In the genomic region with DNA sequence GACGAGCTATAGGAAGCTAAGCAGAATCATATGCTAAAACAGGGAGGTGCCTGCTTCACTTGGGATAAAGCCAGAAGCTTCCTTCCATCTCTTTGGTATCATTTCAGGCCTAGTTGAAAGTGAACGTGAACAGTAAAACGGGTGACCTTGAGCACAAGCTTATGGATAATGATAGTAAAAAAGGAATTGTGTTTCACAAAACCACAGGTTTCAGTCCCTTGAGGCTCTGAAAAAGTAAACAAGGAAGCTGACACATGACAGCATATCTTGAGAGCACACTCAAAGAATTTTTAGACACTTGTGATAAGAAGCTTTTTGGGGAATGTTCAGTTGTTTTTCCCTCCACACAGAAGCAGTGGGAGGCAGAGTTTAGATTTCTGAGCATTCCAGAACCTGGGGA, we compare ENCODE assay signal across 1 cellular context.
TF ChIP-seq lines count a peak whose summit lies in the region.

No MANE protein-coding gene starts in this region.

TF ChIP-seq in K562, 482 proteins besides CTCF, POLR2A, EP300 and RAD21 (continued from another document and continues in another):
- TF ChIP-seq, protein P1, sequence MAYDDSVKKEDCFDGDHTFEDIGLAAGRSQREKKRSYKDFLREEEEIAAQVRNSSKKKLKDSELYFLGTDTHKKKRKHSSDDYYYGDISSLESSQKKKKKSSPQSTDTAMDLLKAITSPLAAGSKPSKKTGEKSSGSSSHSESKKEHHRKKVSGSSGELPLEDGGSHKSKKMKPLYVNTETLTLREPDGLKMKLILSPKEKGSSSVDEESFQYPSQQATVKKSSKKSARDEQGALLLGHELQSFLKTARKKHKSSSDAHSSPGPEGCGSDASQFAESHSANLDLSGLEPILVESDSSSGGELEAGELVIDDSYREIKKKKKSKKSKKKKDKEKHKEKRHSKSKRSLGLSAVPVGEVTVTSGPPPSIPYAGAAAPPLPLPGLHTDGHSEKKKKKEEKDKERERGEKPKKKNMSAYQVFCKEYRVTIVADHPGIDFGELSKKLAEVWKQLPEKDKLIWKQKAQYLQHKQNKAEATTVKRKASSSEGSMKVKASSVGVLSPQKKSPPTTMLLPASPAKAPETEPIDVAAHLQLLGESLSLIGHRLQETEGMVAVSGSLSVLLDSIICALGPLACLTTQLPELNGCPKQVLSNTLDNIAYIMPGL (CRISPR knock-in tag; IDR thresholded peaks at IDR 0.05), result no peak
- TF ChIP-seq ZNF584 (CRISPR knock-in tag; IDR thresholded peaks at IDR 0.05; ENCODE audit: low read depth) (no peak), MAFF (IDR thresholded peaks at IDR 0.05; ENCODE audit: low read length) (no peak), ZNF717 (CRISPR knock-in tag; IDR thresholded peaks at IDR 0.05) (no peak), EGR1 (conservative IDR thresholded peaks at IDR 0.05) (no peak), SMARCA5 (IDR thresholded peaks at IDR 0.05) (no peak), ZNF707 (CRISPR knock-in tag; conservative IDR thresholded peaks at IDR 0.05) (no peak), TEAD1 (CRISPR knock-in tag; IDR thresholded peaks at IDR 0.05) (no peak), FOSL1 (tag; conservative IDR thresholded peaks at IDR 0.05) (peak; percentile 55), RB1 (IDR thresholded peaks at IDR 0.05; ENCODE audit: low read depth) (no peak), HMG20A (CRISPR knock-in tag; conservative IDR thresholded peaks at IDR 0.05) (no peak), ZNF444 (CRISPR knock-in tag; IDR thresholded peaks at IDR 0.05) (no peak), SNIP1 (IDR thresholded peaks at IDR 0.05; ENCODE audit: low read depth) (no peak), JUND (IDR thresholded peaks at IDR 0.05; ENCODE audit: borderline replicate concordance, low read depth, low read length) (peak; percentile 54; the same call in 1 of the 2 replicates), JUND (tag; IDR thresholded peaks at IDR 0.05; ENCODE audit: borderline replicate concordance, low read depth, low read length) (peak; percentile 33; the same call in 1 of the 3 replicates), RFX5 (IDR thresholded peaks at IDR 0.05; ENCODE audit: low read depth, low read length) (no peak), RBBP5 (IDR thresholded peaks at IDR 0.05; ENCODE audit: borderline replicate concordance, insufficient read depth, low read length, poor library complexity, severe bottlenecking) (no peak), TAF1 (IDR thresholded peaks at IDR 0.05; ENCODE audit: control insufficient read depth, extremely low read depth, insufficient read depth, low read length, severe bottlenecking) (no peak), TAF9B (IDR thresholded peaks at IDR 0.05; ENCODE audit: partially characterized antibody) (no peak), TEAD2 (tag; IDR thresholded peaks at IDR 0.05) (no peak), ZNF766 (CRISPR knock-in tag; conservative IDR thresholded peaks at IDR 0.05) (no peak), HNRNPL (IDR thresholded peaks at IDR 0.05; ENCODE audit: low read depth, low read length) (no peak), LARP7 (IDR thresholded peaks at IDR 0.05) (no peak), TGIF2 (CRISPR knock-in tag; IDR thresholded peaks at IDR 0.05) (no peak), ZSCAN32 (CRISPR knock-in tag; IDR thresholded peaks at IDR 0.05) (no peak), STAG1 (CRISPR knock-in tag; IDR thresholded peaks at IDR 0.05; ENCODE audit: borderline replicate concordance) (no peak), SRSF7 (optimal IDR thresholded peaks at IDR 0.05; ENCODE audit: low read depth, low read length) (no peak), ZNF282 (CRISPR knock-in tag; IDR thresholded peaks at IDR 0.05) (no peak), TCF3 (CRISPR knock-in tag; IDR thresholded peaks at IDR 0.05) (peak; percentile 61)
- TF ChIP-seq, protein P2, sequence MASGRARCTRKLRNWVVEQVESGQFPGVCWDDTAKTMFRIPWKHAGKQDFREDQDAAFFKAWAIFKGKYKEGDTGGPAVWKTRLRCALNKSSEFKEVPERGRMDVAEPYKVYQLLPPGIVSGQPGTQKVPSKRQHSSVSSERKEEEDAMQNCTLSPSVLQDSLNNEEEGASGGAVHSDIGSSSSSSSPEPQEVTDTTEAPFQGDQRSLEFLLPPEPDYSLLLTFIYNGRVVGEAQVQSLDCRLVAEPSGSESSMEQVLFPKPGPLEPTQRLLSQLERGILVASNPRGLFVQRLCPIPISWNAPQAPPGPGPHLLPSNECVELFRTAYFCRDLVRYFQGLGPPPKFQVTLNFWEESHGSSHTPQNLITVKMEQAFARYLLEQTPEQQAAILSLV (tag; IDR thresholded peaks at IDR 0.05), result no peak
- TF ChIP-seq, protein P3, sequence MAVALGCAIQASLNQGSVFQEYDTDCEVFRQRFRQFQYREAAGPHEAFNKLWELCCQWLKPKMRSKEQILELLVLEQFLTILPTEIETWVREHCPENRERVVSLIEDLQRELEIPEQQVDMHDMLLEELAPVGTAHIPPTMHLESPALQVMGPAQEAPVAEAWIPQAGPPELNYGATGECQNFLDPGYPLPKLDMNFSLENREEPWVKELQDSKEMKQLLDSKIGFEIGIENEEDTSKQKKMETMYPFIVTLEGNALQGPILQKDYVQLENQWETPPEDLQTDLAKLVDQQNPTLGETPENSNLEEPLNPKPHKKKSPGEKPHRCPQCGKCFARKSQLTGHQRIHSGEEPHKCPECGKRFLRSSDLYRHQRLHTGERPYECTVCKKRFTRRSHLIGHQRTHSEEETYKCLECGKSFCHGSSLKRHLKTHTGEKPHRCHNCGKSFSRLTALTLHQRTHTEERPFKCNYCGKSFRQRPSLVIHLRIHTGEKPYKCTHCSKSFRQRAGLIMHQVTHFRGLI (CRISPR knock-in tag; IDR thresholded peaks at IDR 0.05), result no peak
- TF ChIP-seq, protein P4, sequence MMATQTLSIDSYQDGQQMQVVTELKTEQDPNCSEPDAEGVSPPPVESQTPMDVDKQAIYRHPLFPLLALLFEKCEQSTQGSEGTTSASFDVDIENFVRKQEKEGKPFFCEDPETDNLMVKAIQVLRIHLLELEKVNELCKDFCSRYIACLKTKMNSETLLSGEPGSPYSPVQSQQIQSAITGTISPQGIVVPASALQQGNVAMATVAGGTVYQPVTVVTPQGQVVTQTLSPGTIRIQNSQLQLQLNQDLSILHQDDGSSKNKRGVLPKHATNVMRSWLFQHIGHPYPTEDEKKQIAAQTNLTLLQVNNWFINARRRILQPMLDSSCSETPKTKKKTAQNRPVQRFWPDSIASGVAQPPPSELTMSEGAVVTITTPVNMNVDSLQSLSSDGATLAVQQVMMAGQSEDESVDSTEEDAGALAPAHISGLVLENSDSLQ (IDR thresholded peaks at IDR 0.05), result peak; percentile 29; the same call in 1 of the 2 replicates
- TF ChIP-seq, protein P5, sequence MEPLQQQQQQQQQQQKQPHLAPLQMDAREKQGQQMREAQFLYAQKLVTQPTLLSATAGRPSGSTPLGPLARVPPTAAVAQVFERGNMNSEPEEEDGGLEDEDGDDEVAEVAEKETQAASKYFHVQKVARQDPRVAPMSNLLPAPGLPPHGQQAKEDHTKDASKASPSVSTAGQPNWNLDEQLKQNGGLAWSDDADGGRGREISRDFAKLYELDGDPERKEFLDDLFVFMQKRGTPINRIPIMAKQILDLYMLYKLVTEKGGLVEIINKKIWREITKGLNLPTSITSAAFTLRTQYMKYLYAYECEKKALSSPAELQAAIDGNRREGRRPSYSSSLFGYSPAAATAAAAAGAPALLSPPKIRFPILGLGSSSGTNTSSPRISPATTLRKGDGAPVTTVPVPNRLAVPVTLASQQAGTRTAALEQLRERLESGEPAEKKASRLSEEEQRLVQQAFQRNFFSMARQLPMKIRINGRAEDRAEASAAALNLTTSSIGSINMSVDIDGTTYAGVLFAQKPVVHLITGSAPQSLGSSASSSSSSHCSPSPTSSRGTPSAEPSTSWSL (CRISPR knock-in tag; IDR thresholded peaks at IDR 0.05; ENCODE audit: borderline replicate concordance), result no peak
- TF ChIP-seq, protein P6, sequence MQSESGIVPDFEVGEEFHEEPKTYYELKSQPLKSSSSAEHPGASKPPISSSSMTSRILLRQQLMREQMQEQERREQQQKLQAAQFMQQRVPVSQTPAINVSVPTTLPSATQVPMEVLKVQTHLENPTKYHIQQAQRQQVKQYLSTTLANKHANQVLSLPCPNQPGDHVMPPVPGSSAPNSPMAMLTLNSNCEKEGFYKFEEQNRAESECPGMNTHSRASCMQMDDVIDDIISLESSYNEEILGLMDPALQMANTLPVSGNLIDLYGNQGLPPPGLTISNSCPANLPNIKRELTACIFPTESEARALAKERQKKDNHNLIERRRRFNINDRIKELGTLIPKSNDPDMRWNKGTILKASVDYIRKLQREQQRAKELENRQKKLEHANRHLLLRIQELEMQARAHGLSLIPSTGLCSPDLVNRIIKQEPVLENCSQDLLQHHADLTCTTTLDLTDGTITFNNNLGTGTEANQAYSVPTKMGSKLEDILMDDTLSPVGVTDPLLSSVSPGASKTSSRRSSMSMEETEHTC (IDR thresholded peaks at IDR 0.05), result peak; percentile 78
- TF ChIP-seq, protein P7, sequence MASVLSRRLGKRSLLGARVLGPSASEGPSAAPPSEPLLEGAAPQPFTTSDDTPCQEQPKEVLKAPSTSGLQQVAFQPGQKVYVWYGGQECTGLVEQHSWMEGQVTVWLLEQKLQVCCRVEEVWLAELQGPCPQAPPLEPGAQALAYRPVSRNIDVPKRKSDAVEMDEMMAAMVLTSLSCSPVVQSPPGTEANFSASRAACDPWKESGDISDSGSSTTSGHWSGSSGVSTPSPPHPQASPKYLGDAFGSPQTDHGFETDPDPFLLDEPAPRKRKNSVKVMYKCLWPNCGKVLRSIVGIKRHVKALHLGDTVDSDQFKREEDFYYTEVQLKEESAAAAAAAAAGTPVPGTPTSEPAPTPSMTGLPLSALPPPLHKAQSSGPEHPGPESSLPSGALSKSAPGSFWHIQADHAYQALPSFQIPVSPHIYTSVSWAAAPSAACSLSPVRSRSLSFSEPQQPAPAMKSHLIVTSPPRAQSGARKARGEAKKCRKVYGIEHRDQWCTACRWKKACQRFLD (CRISPR knock-in tag; IDR thresholded peaks at IDR 0.05), result 0 out of 2 replicates have a peak, but pooled peaks have one; percentile 15
- TF ChIP-seq, protein P8, sequence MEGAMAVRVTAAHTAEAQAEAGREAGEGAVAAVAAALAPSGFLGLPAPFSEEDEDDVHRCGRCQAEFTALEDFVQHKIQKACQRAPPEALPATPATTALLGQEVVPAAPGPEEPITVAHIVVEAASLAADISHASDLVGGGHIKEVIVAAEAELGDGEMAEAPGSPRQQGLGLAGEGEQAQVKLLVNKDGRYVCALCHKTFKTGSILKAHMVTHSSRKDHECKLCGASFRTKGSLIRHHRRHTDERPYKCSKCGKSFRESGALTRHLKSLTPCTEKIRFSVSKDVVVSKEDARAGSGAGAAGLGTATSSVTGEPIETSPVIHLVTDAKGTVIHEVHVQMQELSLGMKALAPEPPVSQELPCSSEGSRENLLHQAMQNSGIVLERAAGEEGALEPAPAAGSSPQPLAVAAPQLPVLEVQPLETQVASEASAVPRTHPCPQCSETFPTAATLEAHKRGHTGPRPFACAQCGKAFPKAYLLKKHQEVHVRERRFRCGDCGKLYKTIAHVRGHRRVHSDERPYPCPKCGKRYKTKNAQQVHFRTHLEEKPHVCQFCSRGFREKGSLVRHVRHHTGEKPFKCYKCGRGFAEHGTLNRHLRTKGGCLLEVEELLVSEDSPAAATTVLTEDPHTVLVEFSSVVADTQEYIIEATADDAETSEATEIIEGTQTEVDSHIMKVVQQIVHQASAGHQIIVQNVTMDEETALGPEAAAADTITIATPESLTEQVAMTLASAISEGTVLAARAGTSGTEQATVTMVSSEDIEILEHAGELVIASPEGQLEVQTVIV (CRISPR knock-in tag; IDR thresholded peaks at IDR 0.05; ENCODE audit: borderline replicate concordance), result no peak
- TF ChIP-seq, protein P9, sequence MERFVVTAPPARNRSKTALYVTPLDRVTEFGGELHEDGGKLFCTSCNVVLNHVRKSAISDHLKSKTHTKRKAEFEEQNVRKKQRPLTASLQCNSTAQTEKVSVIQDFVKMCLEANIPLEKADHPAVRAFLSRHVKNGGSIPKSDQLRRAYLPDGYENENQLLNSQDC (CRISPR knock-in tag; IDR thresholded peaks at IDR 0.05), result no peak
- TF ChIP-seq, protein P10, sequence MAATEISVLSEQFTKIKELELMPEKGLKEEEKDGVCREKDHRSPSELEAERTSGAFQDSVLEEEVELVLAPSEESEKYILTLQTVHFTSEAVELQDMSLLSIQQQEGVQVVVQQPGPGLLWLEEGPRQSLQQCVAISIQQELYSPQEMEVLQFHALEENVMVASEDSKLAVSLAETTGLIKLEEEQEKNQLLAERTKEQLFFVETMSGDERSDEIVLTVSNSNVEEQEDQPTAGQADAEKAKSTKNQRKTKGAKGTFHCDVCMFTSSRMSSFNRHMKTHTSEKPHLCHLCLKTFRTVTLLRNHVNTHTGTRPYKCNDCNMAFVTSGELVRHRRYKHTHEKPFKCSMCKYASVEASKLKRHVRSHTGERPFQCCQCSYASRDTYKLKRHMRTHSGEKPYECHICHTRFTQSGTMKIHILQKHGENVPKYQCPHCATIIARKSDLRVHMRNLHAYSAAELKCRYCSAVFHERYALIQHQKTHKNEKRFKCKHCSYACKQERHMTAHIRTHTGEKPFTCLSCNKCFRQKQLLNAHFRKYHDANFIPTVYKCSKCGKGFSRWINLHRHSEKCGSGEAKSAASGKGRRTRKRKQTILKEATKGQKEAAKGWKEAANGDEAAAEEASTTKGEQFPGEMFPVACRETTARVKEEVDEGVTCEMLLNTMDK (IDR thresholded peaks at IDR 0.05; ENCODE audit: borderline replicate concordance, insufficient read depth, low read depth, low read length, poor library complexity, severe bottlenecking), result no peak
- TF ChIP-seq, protein P11, sequence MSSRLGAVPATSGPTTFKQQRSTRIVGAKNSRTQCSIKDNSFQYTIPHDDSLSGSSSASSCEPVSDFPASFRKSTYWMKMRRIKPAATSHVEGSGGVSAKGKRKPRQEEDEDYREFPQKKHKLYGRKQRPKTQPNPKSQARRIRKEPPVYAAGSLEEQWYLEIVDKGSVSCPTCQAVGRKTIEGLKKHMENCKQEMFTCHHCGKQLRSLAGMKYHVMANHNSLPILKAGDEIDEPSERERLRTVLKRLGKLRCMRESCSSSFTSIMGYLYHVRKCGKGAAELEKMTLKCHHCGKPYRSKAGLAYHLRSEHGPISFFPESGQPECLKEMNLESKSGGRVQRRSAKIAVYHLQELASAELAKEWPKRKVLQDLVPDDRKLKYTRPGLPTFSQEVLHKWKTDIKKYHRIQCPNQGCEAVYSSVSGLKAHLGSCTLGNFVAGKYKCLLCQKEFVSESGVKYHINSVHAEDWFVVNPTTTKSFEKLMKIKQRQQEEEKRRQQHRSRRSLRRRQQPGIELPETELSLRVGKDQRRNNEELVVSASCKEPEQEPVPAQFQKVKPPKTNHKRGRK (tag; IDR thresholded peaks at IDR 0.05), result no peak
- TF ChIP-seq, protein P12, sequence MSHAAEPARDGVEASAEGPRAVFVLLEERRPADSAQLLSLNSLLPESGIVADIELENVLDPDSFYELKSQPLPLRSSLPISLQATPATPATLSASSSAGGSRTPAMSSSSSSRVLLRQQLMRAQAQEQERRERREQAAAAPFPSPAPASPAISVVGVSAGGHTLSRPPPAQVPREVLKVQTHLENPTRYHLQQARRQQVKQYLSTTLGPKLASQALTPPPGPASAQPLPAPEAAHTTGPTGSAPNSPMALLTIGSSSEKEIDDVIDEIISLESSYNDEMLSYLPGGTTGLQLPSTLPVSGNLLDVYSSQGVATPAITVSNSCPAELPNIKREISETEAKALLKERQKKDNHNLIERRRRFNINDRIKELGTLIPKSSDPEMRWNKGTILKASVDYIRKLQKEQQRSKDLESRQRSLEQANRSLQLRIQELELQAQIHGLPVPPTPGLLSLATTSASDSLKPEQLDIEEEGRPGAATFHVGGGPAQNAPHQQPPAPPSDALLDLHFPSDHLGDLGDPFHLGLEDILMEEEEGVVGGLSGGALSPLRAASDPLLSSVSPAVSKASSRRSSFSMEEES (CRISPR knock-in tag; IDR thresholded peaks at IDR 0.05), result no peak
- TF ChIP-seq, protein P13, sequence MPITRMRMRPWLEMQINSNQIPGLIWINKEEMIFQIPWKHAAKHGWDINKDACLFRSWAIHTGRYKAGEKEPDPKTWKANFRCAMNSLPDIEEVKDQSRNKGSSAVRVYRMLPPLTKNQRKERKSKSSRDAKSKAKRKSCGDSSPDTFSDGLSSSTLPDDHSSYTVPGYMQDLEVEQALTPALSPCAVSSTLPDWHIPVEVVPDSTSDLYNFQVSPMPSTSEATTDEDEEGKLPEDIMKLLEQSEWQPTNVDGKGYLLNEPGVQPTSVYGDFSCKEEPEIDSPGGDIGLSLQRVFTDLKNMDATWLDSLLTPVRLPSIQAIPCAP (CRISPR knock-in tag; IDR thresholded peaks at IDR 0.05; ENCODE audit: borderline replicate concordance), result no peak
